37 cellular contexts compared by ENCODE assay signal in the genomic region with DNA sequence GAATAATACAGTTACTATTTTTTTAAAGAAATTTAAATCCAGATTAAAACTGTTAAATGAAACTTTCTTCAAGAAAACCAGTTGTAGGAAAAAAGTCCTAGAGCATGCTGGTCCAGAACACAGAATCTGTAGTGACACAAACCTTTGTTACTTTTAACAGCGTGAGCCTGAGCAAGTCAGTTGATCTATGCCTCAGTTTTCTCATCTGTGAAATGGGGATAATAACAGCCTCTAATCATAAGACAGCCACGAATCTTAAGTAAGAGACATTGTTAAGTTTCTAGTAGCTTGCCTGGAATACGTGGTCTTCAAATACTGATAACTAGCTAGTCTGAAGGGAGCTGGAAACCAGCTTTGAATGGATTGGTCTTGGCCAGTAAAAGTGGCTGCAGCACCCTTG.
"Had no signal": no experiment of that assay in that cellular context is flagged by ENCODE, and none has a peak within 500 bp of the region (broad histone marks: within the 10 kb centered on the region; RNA-seq: fewer than 3 reads in every experiment).

No MANE protein-coding gene starts in this region.

- H3K36me3 ChIP-seq: ascending aorta, cardiac muscle cell, WERI-Rb-1 had no signal

- ATAC-seq: activated CD8-positive, alpha-beta T cell treated with anti-CD3 and anti-CD28 coated beads for 36 hours; activated naive CD8-positive, alpha-beta T cell treated with anti-CD3 and anti-CD28 coated beads, Interleukin-2, amount 50 U/mL, for 24 hours had no signal

- H3K4me1 ChIP-seq: ascending aorta had no signal

- H3K27ac Mint-ChIP-seq: activated B cell treated with CpG ODN at 0.5 μM for 24 hours; activated CD4-positive, alpha-beta memory T cell treated with anti-CD3 and anti-CD28 coated beads for 36 hours; activated CD4-positive, alpha-beta T cell treated with anti-CD3 and anti-CD28 coated beads, Interleukin-2, amount 10 ng/mL, durations not matched to agents 24 days and 14 days; activated CD8-positive, alpha-beta T cell treated with anti-CD3 and anti-CD28 coated beads for 36 hours; activated naive CD4-positive, alpha-beta T cell treated with anti-CD3 and anti-CD28 coated beads, Interleukin-2, amount 10 ng/mL, durations not matched to agents 7 days and 5 days; activated naive CD4-positive, alpha-beta T cell treated with anti-CD3 and anti-CD28 coated beads, Interleukin-2, amount 50 U/mL, for 24 hours; activated naive CD8-positive, alpha-beta T cell; activated naive CD8-positive, alpha-beta T cell treated with anti-CD3 and anti-CD28 coated beads, Interleukin-2, amount 10 ng/mL, durations not matched to agents 7 days and 5 days; activated naive CD8-positive, alpha-beta T cell treated with anti-CD3 and anti-CD28 coated beads, Interleukin-2, amount 50 U/mL, for 24 hours; activated T-cell treated with anti-CD3 and anti-CD28 coated beads, Interleukin-2, amount 50 U/mL, for 24 hours; activated T-helper 2 cell treated with anti-CD3 and anti-CD28 coated beads, Interferon-gamma antibody, Interleukin-2, Interleukin-4, amounts not matched to agents 10 μg/mL and 5 μg/mL and 100 μg/mL, durations not matched to agents 14 hours and 24 hours and 36 hours; T-helper 1 cell treated with Interleukin-12 subunit alpha and Interleukin-12 subunit beta and Interleukin-4 antibody, amounts not matched to agents 30 μg/mL and 1 μg/mL, for 36 hours; T-helper 2 cell treated with Interferon-gamma antibody and Interleukin-4, amounts not matched to agents 5 μg/mL and 100 μg/mL, for 36 hours had no signal

- H3K4me3 Mint-ChIP-seq: activated B cell treated with CpG ODN at 0.5 μM for 24 hours; activated CD4-positive, alpha-beta memory T cell treated with anti-CD3 and anti-CD28 coated beads for 36 hours; activated CD4-positive, alpha-beta T cell treated with anti-CD3 and anti-CD28 coated beads, Interleukin-2, amount 10 ng/mL, durations not matched to agents 24 days and 14 days; activated CD8-positive, alpha-beta T cell treated with anti-CD3 and anti-CD28 coated beads for 36 hours; activated naive CD4-positive, alpha-beta T cell treated with anti-CD3 and anti-CD28 coated beads, Interleukin-2, amount 10 ng/mL, durations not matched to agents 7 days and 5 days; activated naive CD4-positive, alpha-beta T cell treated with anti-CD3 and anti-CD28 coated beads, Interleukin-2, amount 50 U/mL, for 24 hours; activated naive CD8-positive, alpha-beta T cell; activated naive CD8-positive, alpha-beta T cell treated with anti-CD3 and anti-CD28 coated beads, Interleukin-2, amount 10 ng/mL, durations not matched to agents 7 days and 5 days; activated naive CD8-positive, alpha-beta T cell treated with anti-CD3 and anti-CD28 coated beads, Interleukin-2, amount 50 U/mL, for 24 hours; activated T-cell treated with anti-CD3 and anti-CD28 coated beads, Interleukin-2, amount 50 U/mL, for 24 hours; brain; central memory CD8-positive, alpha-beta T cell; T-helper 1 cell treated with Interleukin-12 subunit alpha and Interleukin-12 subunit beta and Interleukin-4 antibody, amounts not matched to agents 30 μg/mL and 1 μg/mL, for 36 hours; T-helper 2 cell treated with Interferon-gamma antibody and Interleukin-4, amounts not matched to agents 5 μg/mL and 100 μg/mL, for 36 hours had no signal

- DNase-seq: activated B cell treated with CpG ODN at 0.5 μM for 24 hours; activated CD4-positive, alpha-beta memory T cell treated with anti-CD3 and anti-CD28 coated beads for 36 hours; activated CD4-positive, alpha-beta T cell treated with anti-CD3 and anti-CD28 coated beads for 4 hours; activated CD4-positive, alpha-beta T cell treated with anti-CD3 and anti-CD28 coated beads, Interleukin-2, amount 10 ng/mL, durations not matched to agents 24 days and 14 days; activated CD4-positive, alpha-beta T cell treated with anti-CD3 and anti-CD28 coated beads, Interleukin-2, amount 50 U/mL, for 1 hour; activated CD4-positive, alpha-beta T cell treated with anti-CD3 and anti-CD28 coated beads, Interleukin-2, amount 50 U/mL, for 4 hours; activated CD4-positive, CD25-positive, alpha-beta regulatory T cell treated with anti-CD3 and anti-CD28 coated beads, Interleukin-2, amount 50 U/mL, for 72 hours; activated CD8-positive, alpha-beta memory T cell treated with anti-CD3 and anti-CD28 coated beads, Interleukin-2, amount 50 U/mL, for 4 hours; activated CD8-positive, alpha-beta T cell treated with anti-CD3 and anti-CD28 coated beads for 36 hours; activated effector memory CD4-positive, alpha-beta T cell treated with Interleukin-2 at 50 U/mL for 16 hours; activated gamma-delta T cell; activated naive CD4-positive, alpha-beta T cell treated with anti-CD3 and anti-CD28 coated beads, Interleukin-2, amount 10 ng/mL, durations not matched to agents 7 days and 5 days; activated naive CD4-positive, alpha-beta T cell treated with Interleukin-2 at 50 U/mL for 16 hours; activated naive CD8-positive, alpha-beta T cell treated with anti-CD3 and anti-CD28 coated beads, Interleukin-2, amount 10 ng/mL, durations not matched to agents 7 days and 5 days; activated naive CD8-positive, alpha-beta T cell treated with anti-CD3 and anti-CD28 coated beads, Interleukin-2, amount 50 U/mL, for 24 hours; activated T-cell treated with anti-CD3 and anti-CD28 coated beads for 4 hours; activated T-cell treated with anti-CD3 and anti-CD28 coated beads, Interleukin-2, amount 50 U/mL, for 24 hours; activated T-cell treated with anti-CD3 and anti-CD28 coated beads, Interleukin-2, amount 50 U/mL, for 48 hours; amygdala; anterior cingulate cortex; caudate nucleus; cerebellar nuclear complex; T-helper 1 cell; T-helper 2 cell; T-helper 9 cell; WERI-Rb-1 had no signal

- H3K9me3 ChIP-seq: ascending aorta had no signal

- H3K27me3 ChIP-seq: ascending aorta, cardiac muscle cell had no signal

- H3K27me3 Mint-ChIP-seq: activated T-cell treated with anti-CD3 and anti-CD28 coated beads, Interleukin-2, amount 50 U/mL, for 24 hours; brain had no signal

- H3K36me3 Mint-ChIP-seq: activated CD4-positive, alpha-beta memory T cell treated with anti-CD3 and anti-CD28 coated beads for 36 hours; activated naive CD4-positive, alpha-beta T cell treated with anti-CD3 and anti-CD28 coated beads, Interleukin-2, amount 10 ng/mL, durations not matched to agents 7 days and 5 days; activated naive CD4-positive, alpha-beta T cell treated with anti-CD3 and anti-CD28 coated beads, Interleukin-2, amount 50 U/mL, for 24 hours; activated naive CD8-positive, alpha-beta T cell; activated naive CD8-positive, alpha-beta T cell treated with anti-CD3 and anti-CD28 coated beads, Interleukin-2, amount 10 ng/mL, durations not matched to agents 7 days and 5 days; brain had no signal

- H3K4me1 Mint-ChIP-seq: activated B cell treated with CpG ODN at 0.5 μM for 24 hours; activated CD4-positive, alpha-beta T cell treated with anti-CD3 and anti-CD28 coated beads, Interleukin-2, amount 10 ng/mL, durations not matched to agents 24 days and 14 days; activated naive CD4-positive, alpha-beta T cell treated with anti-CD3 and anti-CD28 coated beads, Interleukin-2, amount 10 ng/mL, durations not matched to agents 7 days and 5 days; activated naive CD4-positive, alpha-beta T cell treated with anti-CD3 and anti-CD28 coated beads, Interleukin-2, amount 50 U/mL, for 24 hours; activated naive CD8-positive, alpha-beta T cell treated with anti-CD3 and anti-CD28 coated beads, Interleukin-2, amount 10 ng/mL, durations not matched to agents 7 days and 5 days; activated naive CD8-positive, alpha-beta T cell treated with anti-CD3 and anti-CD28 coated beads, Interleukin-2, amount 50 U/mL, for 24 hours; central memory CD8-positive, alpha-beta T cell had no signal

- H3K27ac ChIP-seq: ascending aorta, WERI-Rb-1 had no signal

- H3K9me3 Mint-ChIP-seq: activated B cell treated with CpG ODN at 0.5 μM for 24 hours; activated CD4-positive, alpha-beta T cell treated with anti-CD3 and anti-CD28 coated beads, Interleukin-2, amount 10 ng/mL, durations not matched to agents 24 days and 14 days; activated CD8-positive, alpha-beta T cell treated with anti-CD3 and anti-CD28 coated beads for 36 hours; activated naive CD4-positive, alpha-beta T cell treated with anti-CD3 and anti-CD28 coated beads, Interleukin-2, amount 10 ng/mL, durations not matched to agents 7 days and 5 days; activated naive CD4-positive, alpha-beta T cell treated with anti-CD3 and anti-CD28 coated beads, Interleukin-2, amount 50 U/mL, for 24 hours; activated naive CD8-positive, alpha-beta T cell treated with anti-CD3 and anti-CD28 coated beads, Interleukin-2, amount 10 ng/mL, durations not matched to agents 7 days and 5 days; activated naive CD8-positive, alpha-beta T cell treated with anti-CD3 and anti-CD28 coated beads, Interleukin-2, amount 50 U/mL, for 24 hours; activated T-cell treated with anti-CD3 and anti-CD28 coated beads, Interleukin-2, amount 50 U/mL, for 24 hours; activated T-helper 2 cell treated with anti-CD3 and anti-CD28 coated beads, Interferon-gamma antibody, Interleukin-2, Interleukin-4, amounts not matched to agents 10 μg/mL and 5 μg/mL and 100 μg/mL, durations not matched to agents 14 hours and 24 hours and 36 hours; central memory CD8-positive, alpha-beta T cell; T-helper 1 cell treated with Interleukin-12 subunit alpha and Interleukin-12 subunit beta and Interleukin-4 antibody, amounts not matched to agents 30 μg/mL and 1 μg/mL, for 36 hours; T-helper 2 cell treated with Interferon-gamma antibody and Interleukin-4, amounts not matched to agents 5 μg/mL and 100 μg/mL, for 36 hours had no signal

- H3K4me3 ChIP-seq: ascending aorta, cardiac muscle cell had no signal

- FAIRE-seq: bronchial epithelial cell, TTC549 had no signal
